In the genomic region with DNA sequence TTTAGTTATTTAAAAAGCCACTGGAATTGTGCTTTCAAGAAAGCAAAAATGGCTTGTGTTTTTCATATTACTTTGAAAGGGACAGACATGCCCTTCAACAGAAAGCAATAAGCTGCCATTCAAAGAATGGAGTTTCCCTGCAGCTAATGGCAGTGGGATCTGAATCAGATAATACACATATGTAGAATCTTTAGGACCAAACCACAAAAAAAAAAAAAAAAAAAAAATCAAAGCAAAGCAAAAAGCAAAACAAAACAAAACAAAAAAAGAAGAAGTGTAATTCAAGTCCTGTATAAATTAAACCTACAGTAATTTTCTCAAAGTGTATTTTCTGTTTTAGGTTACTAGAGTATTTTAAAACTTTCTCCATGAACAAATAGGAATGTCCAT, we compare ENCODE assay signal across 12 cellular contexts.
A peak's percentile ranks its signal among the peaks of the same experiment; 100 is the strongest.
DNase-seq lines count a peak whose midpoint lies in the region; ATAC-seq lines count a peak whose summit lies in the region.
"Had no signal": no experiment of that assay in that cellular context is flagged by ENCODE, and none has a peak within 500 bp of the region (broad histone marks: within the 10 kb centered on the region; RNA-seq: fewer than 3 reads in every experiment).

No MANE protein-coding gene starts in this region.

- H3K4me3 ChIP-seq in BLaER1 treated with 17β-estradiol and CSF1 and Interleukin-3, amounts not matched to agents 10 nM and 100 nM: no peak overlapping the region
- peak overlapping the region; percentile 46 for H3K4me3 ChIP-seq in GM23248
- H3K4me3 ChIP-seq: body of pancreas had no signal

- H4K20me1 ChIP-seq in BLaER1 treated with 17β-estradiol and CSF1 and Interleukin-3, amounts not matched to agents 10 nM and 100 nM: no peaks in the 10 kb centered on the region
- no peaks in the 10 kb centered on the region for H4K20me1 ChIP-seq in GM23248 (ENCODE audit: insufficient read depth)

- H3K9me3 ChIP-seq in BLaER1 treated with 17β-estradiol and CSF1 and Interleukin-3, amounts not matched to agents 10 nM and 100 nM (replicated peaks in 1 of 11): no peaks in the 10 kb centered on the region
- no peaks in the 10 kb centered on the region for H3K9me3 ChIP-seq in GM23248 (ENCODE audit: low read depth)
- H3K9me3 ChIP-seq: body of pancreas had no signal

- POLR2A ChIA-PET in naive thymus-derived CD8-positive, alpha-beta T cell (lab: Charles Lee): interaction anchor here (0.5 to 5.6 kb wide), 7 partner anchors 14 to 258 kb away, joined by 3 to 31 read pairs (median 4); no protein-coding TSS in a partner anchor

- no peaks in the 10 kb centered on the region for H3K36me3 ChIP-seq in BLaER1 treated with 17β-estradiol and CSF1 and Interleukin-3, amounts not matched to agents 10 nM and 100 nM
- no peaks in the 10 kb centered on the region for H3K36me3 ChIP-seq in GM23248 (ENCODE audit: low read depth)

- peak overlapping the region; percentile 57 for H3K4me3 Mint-ChIP-seq in activated naive CD8-positive, alpha-beta T cell
- peak overlapping the region in 7 of 10 donors; percentile 23 to 77 (median 34) for H3K4me3 Mint-ChIP-seq in naive thymus-derived CD8-positive, alpha-beta T cell

- no peaks in the 10 kb centered on the region for H3K9me2 ChIP-seq in GM23248 (ENCODE audit: insufficient read depth)

- in situ Hi-C loops in GM23248 (cut with MboI): no loop called here

- H3K27ac ChIP-seq in BLaER1 treated with 17β-estradiol and CSF1 and Interleukin-3, amounts not matched to agents 10 nM and 100 nM: peak overlapping the region; percentile 32 to 89 (median 64); a peak in 19 of 22 replicates
- H3K27ac ChIP-seq in GM23248: peak overlapping the region; percentile 75

- H3K4me1 Mint-ChIP-seq in activated naive CD8-positive, alpha-beta T cell (ENCODE audit: low read depth): peaks cover 78% of the 10 kb centered on the region
- peaks cover 23 to 81% (median 71%) of the 10 kb centered on the region in 4 donors for H3K4me1 Mint-ChIP-seq in naive thymus-derived CD8-positive, alpha-beta T cell

- peak overlapping the region in 7 of 11 experiments; percentile 9 to 59 (median 36); a peak in 10 of 22 replicates for H3K9ac ChIP-seq in BLaER1 treated with 17β-estradiol and CSF1 and Interleukin-3, amounts not matched to agents 10 nM and 100 nM
- peak overlapping the region; percentile 64 for H3K9ac ChIP-seq in GM23248

- no peaks in the 10 kb centered on the region for H3K79me2 ChIP-seq in GM23248 (ENCODE audit: insufficient read depth)

- H3K9me3 Mint-ChIP-seq in activated naive CD8-positive, alpha-beta T cell (ENCODE audit: low read depth): no peaks in the 10 kb centered on the region
- H3K9me3 Mint-ChIP-seq in naive thymus-derived CD8-positive, alpha-beta T cell: no peaks in the 10 kb centered on the region

- H3K27me3 ChIP-seq in BLaER1 treated with 17β-estradiol and CSF1 and Interleukin-3, amounts not matched to agents 10 nM and 100 nM: peaks cover 0 to 11% (median 6%) of the 10 kb centered on the region in 11 experiments; a peak in 7 of 22 replicates
- no peaks in the 10 kb centered on the region for H3K27me3 ChIP-seq in GM23248 (replicated peaks; ENCODE audit: insufficient read depth)
- H3K27me3 ChIP-seq: body of pancreas had no signal

- H3K4me2 ChIP-seq in BLaER1 treated with 17β-estradiol and CSF1 and Interleukin-3, amounts not matched to agents 10 nM and 100 nM: peak overlapping the region; percentile 8 to 95 (median 69); a peak in 18 of 22 replicates
- peak overlapping the region; percentile 47 for H3K4me2 ChIP-seq in GM23248 (ENCODE audit: unreplicated experiment)

- H2AFZ ChIP-seq in GM23248: peak overlapping the region; percentile 34

- DNase-seq in GM23248 (peak; percentile 19), NAMALWA (ENCODE audit: low spot score) (no peak), DMS79 (lab: John Stamatoyannopoulos, UW) (no peak)
- no peak for DNase-seq in naive thymus-derived CD8-positive, alpha-beta T cell
- no peak for DNase-seq in stimulated activated CD4-positive, alpha-beta T cell treated with anti-CD3 and anti-CD28 coated beads, Interleukin-1b, Interleukin-23, amount 100 ng/mL, for 48 hours
- DNase-seq: activated CD4-positive, alpha-beta T cell treated with anti-CD3 and anti-CD28 coated beads for 4 hours; body of pancreas; left colon had no signal

- H3K36me3 Mint-ChIP-seq in activated naive CD8-positive, alpha-beta T cell: no peaks in the 10 kb centered on the region
- no peaks in the 10 kb centered on the region for H3K36me3 Mint-ChIP-seq in naive thymus-derived CD8-positive, alpha-beta T cell

- no peaks in the 10 kb centered on the region for H3K27me3 Mint-ChIP-seq in activated naive CD8-positive, alpha-beta T cell
- no peaks in the 10 kb centered on the region for H3K27me3 Mint-ChIP-seq in naive thymus-derived CD8-positive, alpha-beta T cell

- peaks cover 65 to 100% (median 91%) of the 10 kb centered on the region in 10 experiments for H3K4me1 ChIP-seq in BLaER1 treated with 17β-estradiol and CSF1 and Interleukin-3, amounts not matched to agents 10 nM and 100 nM
- H3K4me1 ChIP-seq in GM23248 (ENCODE audit: insufficient read depth): peaks cover 52% of the 10 kb centered on the region

- H3K27ac Mint-ChIP-seq in activated naive CD8-positive, alpha-beta T cell: peak overlapping the region; percentile 94
- H3K27ac Mint-ChIP-seq in naive thymus-derived CD8-positive, alpha-beta T cell: peak overlapping the region; percentile 44 to 97 (median 84)

- ATAC-seq in naive thymus-derived CD8-positive, alpha-beta T cell: no peak
- no peak for ATAC-seq in HG02571 (IDR thresholded peaks at IDR 0.05; ENCODE audit: unreplicated experiment)
- ATAC-seq: body of pancreas, left colon, Right ventricle myocardium inferior had no signal

- peaks cover 50% of the 10 kb centered on the region for H3F3A ChIP-seq in GM23248 (ENCODE audit: insufficient read depth)
